In genomic region chr6:155418017-155418749, GRCh38 we compare ENCODE assay signal across 8 cellular contexts. TPM values are rescaled to one million over a fixed set of nuclear protein-coding genes. Genes with fewer than 3 reads are reported as not detected.
A peak's percentile ranks its signal among the peaks of the same experiment; 100 is the strongest.
DNase-seq lines count a peak whose midpoint lies in the region; ATAC-seq and TF ChIP-seq lines count a peak whose summit lies in the region.

No MANE protein-coding gene starts in this region.

- peak overlapping the region; percentile 70 to 86 (median 84) for H3K4me3 Mint-ChIP-seq in CD4-positive, CD25-positive, alpha-beta regulatory T cell

- no peaks in the 10 kb centered on the region for H3K27me3 Mint-ChIP-seq in CD4-positive, CD25-positive, alpha-beta regulatory T cell

- H3K27ac Mint-ChIP-seq in CD4-positive, CD25-positive, alpha-beta regulatory T cell = peak overlapping the region; percentile 95 to 99 (median 95)

- peaks cover 3% of the 10 kb centered on the region for H3K36me3 Mint-ChIP-seq in CD4-positive, CD25-positive, alpha-beta regulatory T cell

- no peak for TF ChIP-seq CTCF in colonic mucosa (IDR thresholded peaks at IDR 0.05)

- no peaks in the 10 kb centered on the region for H3K9me3 Mint-ChIP-seq in CD4-positive, CD25-positive, alpha-beta regulatory T cell

- peak; percentile 74 to 80 for ATAC-seq in CD4-positive, CD25-positive, alpha-beta regulatory T cell (ENCODE audit: low read depth in 2 of 2)
- peak; percentile 54 for ATAC-seq in GM21528 (IDR thresholded peaks at IDR 0.05; ENCODE audit: low FRiP score, unreplicated experiment)
- no peak for ATAC-seq in HG03175 (IDR thresholded peaks at IDR 0.05; ENCODE audit: unreplicated experiment)

- intact Hi-C loops in colonic mucosa (cut with DNase I) = no loop called here

- H3K4me3 ChIP-seq in CD4-positive, CD25-positive, alpha-beta regulatory T cell (ENCODE audit: low read depth, low read length) = peak overlapping the region; percentile 71
- no peak overlapping the region for H3K4me3 ChIP-seq in colonic mucosa

- H3K4me1 ChIP-seq in CD4-positive, CD25-positive, alpha-beta regulatory T cell (ENCODE audit: control insufficient read depth, insufficient read depth, low read length, poor library complexity, severe bottlenecking) = peaks cover 31% of the 10 kb centered on the region
- no peaks in the 10 kb centered on the region for H3K4me1 ChIP-seq in colonic mucosa

- no peaks in the 10 kb centered on the region for H3K9me3 ChIP-seq in CD4-positive, CD25-positive, alpha-beta regulatory T cell (ENCODE audit: control insufficient read depth in 2 of 2, low read length in 2 of 2)
- H3K9me3 ChIP-seq in colonic mucosa = no peaks in the 10 kb centered on the region

- no peaks in the 10 kb centered on the region for H3K27me3 ChIP-seq in CD4-positive, CD25-positive, alpha-beta regulatory T cell (ENCODE audit: control insufficient read depth, insufficient read depth, low read length)
- no peaks in the 10 kb centered on the region for H3K27me3 ChIP-seq in colonic mucosa

- DNase-seq in CD4-positive, CD25-positive, alpha-beta regulatory T cell = peak; percentile 46 to 83 (median 62)
- DNase-seq in M059J (ENCODE audit: low read depth) (peak; percentile 83), colonic mucosa (peak; percentile 22), pons (ENCODE audit: low spot score) (peak; percentile 26), GF-D8 (lab: John Stamatoyannopoulos, UW) (no peak)
- DNase-seq in activated CD4-positive, alpha-beta T cell treated with anti-CD3 and anti-CD28 coated beads for 1 hour = peak; percentile 47

- peaks cover 26 to 46% (median 43%) of the 10 kb centered on the region in 4 donors for H3K4me1 Mint-ChIP-seq in CD4-positive, CD25-positive, alpha-beta regulatory T cell

- no peaks in the 10 kb centered on the region for H3K36me3 ChIP-seq in CD4-positive, CD25-positive, alpha-beta regulatory T cell (ENCODE audit: control insufficient read depth, insufficient read depth, low read length)
- H3K36me3 ChIP-seq in colonic mucosa = no peaks in the 10 kb centered on the region

- H3K27ac ChIP-seq in CD4-positive, CD25-positive, alpha-beta regulatory T cell (ENCODE audit: insufficient read depth, low read length, poor library complexity, severe bottlenecking) = peak overlapping the region; percentile 84
- H3K27ac ChIP-seq in colonic mucosa = no peak overlapping the region

- no peak overlapping the region for H3K9ac ChIP-seq in colonic mucosa (ENCODE audit: low read depth in 2 of 2, low read length in 2 of 2)

RNA-seq across cellular contexts. Expression of gene NOX3, which starts 37.5 kb away (rescaled TPM):
- not detected for total RNA-seq in CD4-positive, CD25-positive, alpha-beta regulatory T cell
- not detected for polyA plus RNA-seq in CD4-positive, CD25-positive, alpha-beta regulatory T cell
- total RNA-seq in M059J (2014; rRNA removed; shearing (Covaris generic)) = not detected in 2 replicates
- total RNA-seq in colonic mucosa = not detected
